Comparison of ENCODE assay signal across 7 cellular contexts in genomic region chr20:32483351-32484220, GRCh38.
DNase-seq lines count a peak whose midpoint lies in the region; ATAC-seq, FAIRE-seq and TF ChIP-seq lines count a peak whose summit lies in the region.

No MANE protein-coding gene starts in this region.

- in situ Hi-C loops in GM23248 (cut with MboI) = no loop called here

- H3K4me3 Mint-ChIP-seq in WTC11 = peak overlapping the region; percentile 67

- H3K9ac ChIP-seq in GM23248 (peak overlapping the region; percentile 76), kidney (ENCODE audit: low read length in 2 of 2) (peak overlapping the region in 1 of 2 donors; percentile 40)

- 1 to 2% methylated on average over 22 to 65 of the region's 79 CpGs for WGBS in GM23248 (ENCODE audit: low coverage in 1 of 2, low lambda C conversion rate in 2 of 2, missing lambda C conversion rate in 2 of 2), 2 experiments

- H3K27ac ChIP-seq in GM23248 (peak overlapping the region; percentile 71), caudate nucleus (ENCODE audit: low read depth, low read length) (peak overlapping the region; percentile 95), kidney (ENCODE audit: low read depth in 2 of 2, low read length in 2 of 2) (peak overlapping the region; percentile 74 to 83)

- H3K4me1 Mint-ChIP-seq in WTC11 = peaks cover 41% of the 10 kb centered on the region

- DNase-seq in GM23248 = peak; percentile 85
- peak; percentile 90 for DNase-seq in NCI-H2171 (lab: John Stamatoyannopoulos, UW)
- DNase-seq in WTC11 (ENCODE audit: low spot score) = peak; percentile 75
- DNase-seq in caudate nucleus (lab: John Stamatoyannopoulos, UW) = peak in 53 of 61 donors; percentile 38 to 88 (median 71)
- DNase-seq in kidney = peak; percentile 92
- peak; percentile 44 to 53 for DNase-seq in stimulated activated CD4-positive, alpha-beta T cell treated with anti-CD3 and anti-CD28 coated beads, Interleukin-15, amount 100 ng/mL, for 1 hour (ENCODE audit: low read depth in 1 of 2, low spot score in 1 of 2)

- H3K27ac Mint-ChIP-seq in WTC11 = no peak overlapping the region

- peaks cover 5% of the 10 kb centered on the region for H3K9me3 Mint-ChIP-seq in WTC11

- peaks cover 15% of the 10 kb centered on the region; the same call in 1 of the 2 replicates for H3F3A ChIP-seq in GM23248 (ENCODE audit: insufficient read depth)

- TF ChIP-seq CTCF in WTC11 (IDR thresholded peaks at IDR 0.05) (no peak), kidney (IDR thresholded peaks at IDR 0.05; ENCODE audit: borderline replicate concordance, extremely low read depth, insufficient read depth) (no peak)

- peak overlapping the region; percentile 76 for H2AFZ ChIP-seq in GM23248

- H3K4me1 ChIP-seq in GM23248 (ENCODE audit: insufficient read depth) = no peaks in the 10 kb centered on the region
- H3K4me1 ChIP-seq in kidney (ENCODE audit: control insufficient read depth in 1 of 2, insufficient read depth in 1 of 2, low read depth in 1 of 2, low read length in 2 of 2) = peaks cover 27% of the 10 kb centered on the region in 2 donors

- H3K4me3 ChIP-seq in GM23248 (peak overlapping the region; percentile 78), kidney (ENCODE audit: low read length in 2 of 2) (peak overlapping the region; percentile 42 to 75)

- no peaks in the 10 kb centered on the region for H4K20me1 ChIP-seq in GM23248 (ENCODE audit: insufficient read depth)

- no peaks in the 10 kb centered on the region for H3K36me3 ChIP-seq in GM23248 (ENCODE audit: low read depth)
- no peaks in the 10 kb centered on the region for H3K36me3 ChIP-seq in kidney (ENCODE audit: control insufficient read depth in 1 of 2, insufficient read depth in 2 of 2, low read length in 2 of 2)

- H3K79me2 ChIP-seq in GM23248 (ENCODE audit: insufficient read depth) = peaks cover 31% of the 10 kb centered on the region

- no peak for FAIRE-seq in kidney (lab: Jason Lieb, UNC)

- CTCF ChIA-PET in WTC11 (lab: Charles Lee) = interaction anchor here (0.6 to 3.2 kb wide), 8 partner anchors 10 to 295 kb away, joined by 3 to 28 read pairs (median 4); no protein-coding TSS in a partner anchor

- no peaks in the 10 kb centered on the region for H3K36me3 Mint-ChIP-seq in WTC11

- peaks cover 21% of the 10 kb centered on the region for H3K27me3 Mint-ChIP-seq in WTC11 (ENCODE audit: low read depth)

- ATAC-seq in WTC11 = peak; percentile 32
- no peak for ATAC-seq in HG03196 (IDR thresholded peaks at IDR 0.05; ENCODE audit: unreplicated experiment)

- H3K9me3 ChIP-seq in GM23248 (ENCODE audit: low read depth) (no peaks in the 10 kb centered on the region), kidney (ENCODE audit: control insufficient read depth in 1 of 2, low read length in 2 of 2) (no peaks in the 10 kb centered on the region)

- H3K27me3 ChIP-seq in GM23248 (replicated peaks; ENCODE audit: insufficient read depth) = no peaks in the 10 kb centered on the region

- POLR2A ChIA-PET in WTC11 (lab: Charles Lee) = interaction anchor here (0.6 to 1.1 kb wide), 3 partner anchors 13 to 87 kb away, joined by 3 to 5 read pairs (median 3); no protein-coding TSS in a partner anchor

- intact Hi-C loops in kidney (cut with DNase I) = no loop called here

- H3K4me2 ChIP-seq in GM23248 (ENCODE audit: unreplicated experiment) = peak overlapping the region; percentile 92

- H3K9me2 ChIP-seq in GM23248 (ENCODE audit: insufficient read depth) = no peaks in the 10 kb centered on the region

TF ChIP-seq in WTC11, 78 proteins besides CTCF, POLR2A, EP300 and RAD21 (continues in another document):
- TF ChIP-seq SP1 (CRISPR knock-in tag; conservative IDR thresholded peaks at IDR 0.05) (0 out of 2 replicates have a peak, but pooled peaks have one; percentile 22), E2F1 (CRISPR knock-in tag; IDR thresholded peaks at IDR 0.05) (0 out of 2 replicates have a peak, but pooled peaks have one; percentile 23), USF2 (CRISPR knock-in tag; IDR thresholded peaks at IDR 0.05) (no peak), FOXP4 (CRISPR knock-in tag; IDR thresholded peaks at IDR 0.05) (0 out of 2 replicates have a peak, but pooled peaks have one; percentile 23), NFE2L1 (CRISPR knock-in tag; IDR thresholded peaks at IDR 0.05) (no peak), ZNF281 (CRISPR knock-in tag; IDR thresholded peaks at IDR 0.05) (peak; percentile 51; the same call in 1 of the 2 replicates), HMGXB4 (CRISPR knock-in tag; IDR thresholded peaks at IDR 0.05) (0 out of 2 replicates have a peak, but pooled peaks have one; percentile 39)
